In genomic region chr11:64444838-64445441, GRCh38 we compare ENCODE assay signal across 10 cellular contexts.
A peak's percentile ranks its signal among the peaks of the same experiment; 100 is the strongest.
DNase-seq lines count a peak whose midpoint lies in the region; ATAC-seq and TF ChIP-seq lines count a peak whose summit lies in the region.
"Had no signal": no experiment of that assay in that cellular context is flagged by ENCODE, and none has a peak within 500 bp of the region (broad histone marks: within the 10 kb centered on the region; RNA-seq: fewer than 3 reads in every experiment).

No MANE protein-coding gene starts in this region.

- H2BK120ac ChIP-seq in neuronal stem cell (ENCODE audit: low read depth, low read length): no peak overlapping the region

- H3K9ac ChIP-seq in neuronal stem cell (ENCODE audit: low read depth, low read length, poor library complexity): no peak overlapping the region

- H3K27ac ChIP-seq in RWPE1 (no peak overlapping the region), neuronal stem cell (replicated peaks; ENCODE audit: low read length) (no peak overlapping the region)
- H3K27ac ChIP-seq: suprapubic skin had no signal

- H3K4me3 ChIP-seq in Caco-2 (ENCODE audit: low read depth, low read length) (no peak overlapping the region), H7 (ENCODE audit: insufficient read depth, low read depth, low read length) (no peak overlapping the region), neuronal stem cell (ENCODE audit: low read length in 2 of 2) (no peak overlapping the region)
- H3K4me3 ChIP-seq: suprapubic skin had no signal

- no peak overlapping the region for H4K8ac ChIP-seq in neuronal stem cell (ENCODE audit: low read depth, low read length)

- no peaks in the 10 kb centered on the region for H3K79me1 ChIP-seq in neuronal stem cell (ENCODE audit: low read depth, low read length)

- ATAC-seq in GM21786 (IDR thresholded peaks at IDR 0.05; ENCODE audit: unreplicated experiment): no peak
- ATAC-seq in GM19351 (IDR thresholded peaks at IDR 0.05; ENCODE audit: unreplicated experiment): no peak
- no peak for ATAC-seq in HG03159 (IDR thresholded peaks at IDR 0.05; ENCODE audit: unreplicated experiment)

- H3K36me3 Mint-ChIP-seq in Caco-2 (ENCODE audit: insufficient read depth, unreplicated experiment): peaks cover 12% of the 10 kb centered on the region

- H3K36me3 ChIP-seq in Caco-2 (ENCODE audit: control insufficient read depth, insufficient read depth, low read length): no peaks in the 10 kb centered on the region
- H3K36me3 ChIP-seq in H7 (replicated peaks; ENCODE audit: control insufficient read depth, insufficient read depth, low read length): no peaks in the 10 kb centered on the region
- H3K36me3 ChIP-seq in neuronal stem cell (replicated peaks in 1 of 2; ENCODE audit: control insufficient read depth in 2 of 2, insufficient read depth in 2 of 2, low read length in 2 of 2): no peaks in the 10 kb centered on the region
- H3K36me3 ChIP-seq: suprapubic skin had no signal

- no peak overlapping the region for H4K91ac ChIP-seq in neuronal stem cell (ENCODE audit: low read depth, low read length, poor library complexity)

- peaks cover 18% of the 10 kb centered on the region for H3K4me1 Mint-ChIP-seq in Caco-2 (ENCODE audit: low read depth, unreplicated experiment)

- WGBS in neuronal stem cell (ENCODE audit: extremely low coverage in 2 of 2, insufficient read length in 2 of 2, insufficient replicate concordance in 1 of 2), 2 donors: no CpG with 5 or more reads among the region's 4 CpGs

- H3K4me1 ChIP-seq in Caco-2 (peaks cover 15% of the 10 kb centered on the region), neuronal stem cell (ENCODE audit: control insufficient read depth in 2 of 2, insufficient read depth in 1 of 2, low read depth in 1 of 2, low read length in 2 of 2) (peaks cover 7 to 12% of the 10 kb centered on the region in 2 donors)

- no peak overlapping the region for H2AK5ac ChIP-seq in neuronal stem cell (ENCODE audit: low read depth, low read length)

- H3K23ac ChIP-seq in neuronal stem cell (ENCODE audit: low read depth, low read length, poor library complexity): no peak overlapping the region

- no peaks in the 10 kb centered on the region; the same call in 1 of the 2 replicates for H3K27me3 ChIP-seq in Caco-2 (replicated peaks; ENCODE audit: control insufficient read depth, insufficient read depth, low read length)
- peaks cover 7% of the 10 kb centered on the region; the same call in 1 of the 2 replicates for H3K27me3 ChIP-seq in H7 (ENCODE audit: control insufficient read depth, insufficient read depth, low read length)
- peaks cover 0 to 36% (median 10%) of the 10 kb centered on the region in 3 experiments for H3K27me3 ChIP-seq in neuronal stem cell (ENCODE audit: control insufficient read depth in 3 of 3, insufficient read depth in 3 of 3, low read depth in 1 of 3, low read length in 3 of 3)

- H2BK5ac ChIP-seq in neuronal stem cell (ENCODE audit: low read length): no peak overlapping the region

- H3K18ac ChIP-seq in neuronal stem cell (ENCODE audit: low read length): no peak overlapping the region

- TF ChIP-seq CTCF in Caco-2 (IDR thresholded peaks at IDR 0.05; ENCODE audit: insufficient read depth in 1 of 2, low read depth in 1 of 2, low read length in 1 of 2, severe bottlenecking in 1 of 2, unreplicated experiment in 1 of 2) (no peak), RWPE1 (conservative IDR thresholded peaks at IDR 0.05; ENCODE audit: low read depth) (no peak)

- intact Hi-C loops in Caco-2 (cut with micrococcal nuclease; ENCODE audit: unreplicated experiment): loop anchor here (5.0 kb wide), 1 partner anchor 122 kb away; no protein-coding TSS in a partner anchor

- H3K9me3 ChIP-seq in Caco-2 (no peaks in the 10 kb centered on the region), neuronal stem cell (replicated peaks in 1 of 2; ENCODE audit: control insufficient read depth in 2 of 2, insufficient read depth in 1 of 2, low read depth in 1 of 2, low read length in 2 of 2) (no peaks in the 10 kb centered on the region)
- H3K9me3 ChIP-seq: suprapubic skin had no signal

- no TSS peak for BruUV-seq in Caco-2 (replicated peaks; lab: Mats Ljungman, UMichigan)

- CTCF ChIA-PET in Caco-2 (lab: Charles Lee) (no interaction called here), RWPE1 (lab: Yijun Ruan, JAX) (interaction anchor here (0.8 kb wide), 1 partner anchor 208 kb away, joined by 3 read pairs; no protein-coding TSS in a partner anchor)

- no peaks in the 10 kb centered on the region for H3K27me3 Mint-ChIP-seq in Caco-2 (ENCODE audit: insufficient read depth, unreplicated experiment)

- no peak overlapping the region for H3K14ac ChIP-seq in neuronal stem cell (ENCODE audit: low read length)

- no peak overlapping the region for H2BK15ac ChIP-seq in neuronal stem cell (ENCODE audit: low read length)

- H2AFZ ChIP-seq in neuronal stem cell (ENCODE audit: low read length): no peak overlapping the region

- no peak overlapping the region for H3K4me2 ChIP-seq in neuronal stem cell (ENCODE audit: insufficient read depth, low read length, poor library complexity, severe bottlenecking)

- DNase-seq in Caco-2 (peak; percentile 49 to 64), H7 (peak; percentile 74), RWPE1 (ENCODE audit: low spot score) (peak; percentile 48), glomerular visceral epithelial cell (ENCODE audit: extremely low spot score) (peak; percentile 11), neuronal stem cell (ENCODE audit: low spot score) (no peak)
- DNase-seq: central memory CD4-positive, alpha-beta T cell had no signal

- no peak overlapping the region for H3K4ac ChIP-seq in neuronal stem cell (ENCODE audit: low read length)

- H2BK12ac ChIP-seq in neuronal stem cell (ENCODE audit: low read length): no peak overlapping the region

- no peak overlapping the region for H3K4me3 Mint-ChIP-seq in Caco-2 (ENCODE audit: unreplicated experiment)

- POLR2A ChIA-PET in Caco-2 (lab: Charles Lee) (no interaction called here), RWPE1 (lab: Yijun Ruan, JAX; ENCODE audit: low non-redundant PET) (no interaction called here)

- H3K27ac Mint-ChIP-seq in Caco-2 (ENCODE audit: unreplicated experiment): no peak overlapping the region

- H3K9me3 Mint-ChIP-seq in Caco-2 (ENCODE audit: unreplicated experiment): no peaks in the 10 kb centered on the region
